Comparison of ENCODE assay signal across 6 cellular contexts in genomic region chr3:119563334-119563733, GRCh38. TPM values are rescaled to one million over a fixed set of nuclear protein-coding genes. Genes with fewer than 3 reads are reported as not detected.
"Had no signal": no experiment of that assay in that cellular context is flagged by ENCODE, and none has a peak within 500 bp of the region (broad histone marks: within the 10 kb centered on the region; RNA-seq: fewer than 3 reads in every experiment).

No MANE protein-coding gene starts in this region.

RNA-seq across cellular contexts. Expression of gene CD80, which starts 3.9 kb away (rescaled TPM):
- total RNA-seq: left ventricle myocardium superior, neural crest cell, prostate gland, vagina had no signal
- polyA plus RNA-seq: keratinocyte; naive thymus-derived CD8-positive, alpha-beta T cell had no signal

RNA-seq across cellular contexts. Expression of gene PLA1A, which starts 34.4 kb away (rescaled TPM):
- total RNA-seq: naive thymus-derived CD8-positive, alpha-beta T cell; neural crest cell had no signal
- polyA plus RNA-seq: keratinocyte; naive thymus-derived CD8-positive, alpha-beta T cell had no signal
